Comparison of ENCODE assay signal across 8 cellular contexts in the genomic region with DNA sequence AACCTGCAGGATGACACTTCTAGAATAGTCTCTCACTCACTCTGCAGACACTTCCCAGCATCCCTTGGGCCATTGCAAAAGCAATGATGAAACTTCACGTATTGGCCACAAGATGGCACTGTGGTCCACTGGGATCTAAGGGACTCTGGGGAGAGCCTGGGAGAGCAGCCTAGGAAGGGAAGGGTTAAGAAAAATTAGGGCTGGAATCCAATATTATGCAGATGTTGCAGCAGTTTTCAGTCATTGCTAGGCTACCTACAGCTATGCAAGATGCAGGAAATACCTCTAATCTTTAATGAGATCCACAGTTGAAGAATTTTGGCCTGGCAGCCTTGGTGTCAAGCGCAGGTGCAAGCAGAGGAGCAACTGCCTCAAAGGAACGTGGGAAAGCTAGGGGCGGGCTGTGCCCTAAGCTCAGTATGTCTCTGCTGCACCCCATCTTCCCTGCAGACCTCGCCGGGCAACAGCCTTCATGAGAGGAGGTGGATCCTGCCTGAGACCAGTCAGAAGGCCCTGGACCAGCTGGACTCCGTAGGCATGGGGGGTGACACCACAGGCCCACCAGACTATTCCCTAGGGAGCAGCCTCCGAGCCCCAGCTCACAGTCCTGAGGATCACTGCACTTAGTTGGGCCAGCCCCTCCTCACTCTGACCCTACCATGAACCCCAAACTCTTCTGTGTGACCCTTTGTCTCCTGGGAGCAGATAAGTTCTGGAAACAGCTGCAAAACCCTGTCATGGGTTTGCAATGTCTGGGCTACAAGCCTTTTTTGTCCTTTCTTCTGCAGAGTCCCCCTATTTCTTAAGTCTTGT.
A peak's percentile ranks its signal among the peaks of the same experiment; 100 is the strongest.
DNase-seq lines count a peak whose midpoint lies in the region; ATAC-seq and TF ChIP-seq lines count a peak whose summit lies in the region.

No MANE protein-coding gene starts in this region.

- H3K27me3 ChIP-seq in liver (ENCODE audit: control insufficient read depth in 4 of 4, insufficient read depth in 4 of 4, low read length in 3 of 4) = no peaks in the 10 kb centered on the region
- H3K27me3 ChIP-seq in suprapubic skin = no peaks in the 10 kb centered on the region

- TF ChIP-seq CTCF in liver (IDR thresholded peaks at IDR 0.05; ENCODE audit: low read depth, low read length, missing input control) (peak; percentile 63), suprapubic skin (IDR thresholded peaks at IDR 0.05) (peak; percentile 18 to 58)

- WGBS in liver = 56% methylated on average over 8 of the region's 8 CpGs
- WGBS in suprapubic skin = 41% methylated on average over 8 of the region's 8 CpGs

- peak; percentile 60 to 79 for TF ChIP-seq RAD21 in liver (IDR thresholded peaks at IDR 0.05)

- no peak for TF ChIP-seq EP300 in suprapubic skin (IDR thresholded peaks at IDR 0.05)

- peak; percentile 61 for ATAC-seq in GM21737 (IDR thresholded peaks at IDR 0.05; ENCODE audit: unreplicated experiment)

- no peak for TF ChIP-seq POLR2A in suprapubic skin (IDR thresholded peaks at IDR 0.05)

- no peaks in the 10 kb centered on the region for H3K4me1 ChIP-seq in liver (ENCODE audit: control insufficient read depth in 4 of 4, insufficient read depth in 4 of 4, low read length in 3 of 4)
- H3K4me1 ChIP-seq in suprapubic skin = no peaks in the 10 kb centered on the region

- H3K9ac ChIP-seq in SK-N-MC (ENCODE audit: insufficient read length) = no peak overlapping the region
- H3K9ac ChIP-seq in liver (ENCODE audit: low read depth in 1 of 2, low read length in 2 of 2) = no peak overlapping the region

- DNase-seq in NCI-H2107 (lab: John Stamatoyannopoulos, UW) (peak; percentile 21), NCI-H2107 treated with DMSO at 0.1 percent for 48 hours (lab: John Stamatoyannopoulos, UW; ENCODE audit: unreplicated experiment) (no peak), KG1 (lab: John Stamatoyannopoulos, UW) (peak; percentile 27), SK-N-MC (ENCODE audit: low read depth, low spot score) (peak; percentile 12), caudate nucleus (lab: John Stamatoyannopoulos, UW) (peak in 33 of 61 donors; percentile 7 to 69 (median 26)), suprapubic skin (ENCODE audit: low spot score in 2 of 2) (no peak)

- H3K4me3 ChIP-seq in SK-N-MC = no peak overlapping the region
- H3K4me3 ChIP-seq in liver (ENCODE audit: low read depth in 1 of 3, low read length in 3 of 3) = no peak overlapping the region
- no peak overlapping the region for H3K4me3 ChIP-seq in suprapubic skin

- H3K36me3 ChIP-seq in SK-N-MC (ENCODE audit: insufficient read depth, low read length) (no peaks in the 10 kb centered on the region), liver (ENCODE audit: control insufficient read depth in 4 of 4, insufficient read depth in 3 of 4, low read depth in 1 of 4, low read length in 3 of 4) (no peaks in the 10 kb centered on the region), suprapubic skin (no peaks in the 10 kb centered on the region)

- no peaks in the 10 kb centered on the region for H3K9me3 ChIP-seq in SK-N-MC (ENCODE audit: low read depth, low read length)
- H3K9me3 ChIP-seq in liver (ENCODE audit: control insufficient read depth in 4 of 4, low read length in 3 of 4) = no peaks in the 10 kb centered on the region
- no peaks in the 10 kb centered on the region for H3K9me3 ChIP-seq in suprapubic skin

- H3K27ac ChIP-seq in SK-N-MC (no peak overlapping the region), caudate nucleus (ENCODE audit: low read depth, low read length) (no peak overlapping the region), liver (ENCODE audit: low read depth in 1 of 2, low read length in 2 of 2) (no peak overlapping the region), suprapubic skin (no peak overlapping the region)

TF ChIP-seq in liver, 16 proteins besides CTCF, POLR2A, EP300 and RAD21:
- TF ChIP-seq, protein P1, sequence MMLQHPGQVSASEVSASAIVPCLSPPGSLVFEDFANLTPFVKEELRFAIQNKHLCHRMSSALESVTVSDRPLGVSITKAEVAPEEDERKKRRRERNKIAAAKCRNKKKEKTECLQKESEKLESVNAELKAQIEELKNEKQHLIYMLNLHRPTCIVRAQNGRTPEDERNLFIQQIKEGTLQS (IDR thresholded peaks at IDR 0.05) = peak; percentile 44
- TF ChIP-seq GABPA (IDR thresholded peaks at IDR 0.05 in 1 of 2, conservative IDR thresholded peaks at IDR 0.05 in 1 of 2) = no peak

Comparison
In these comparisons a context has a peak if more than half of its experiments do, and no peak if none do; other contexts are left out.
1. DNase-seq: peak in NCI-H2107 (single experiment), KG1 (single experiment), SK-N-MC (single experiment) and caudate nucleus (33 of 61); none in NCI-H2107 treated with DMSO at 0.1 percent for 48 hours (single experiment) and suprapubic skin (0 of 2).